Comparison of ENCODE assay signal across 3 cellular contexts in genomic region chr2:66525609-66526008, GRCh38.
TF ChIP-seq lines count a peak whose summit lies in the region.

No MANE protein-coding gene starts in this region.

TF ChIP-seq in SK-N-SH treated with all-trans-retinoic acid at 6 μM for 48 hours, 23 proteins besides CTCF, POLR2A, EP300 and RAD21 (continued from another document):
- TF ChIP-seq CREB5 (CRISPR knock-in tag; IDR thresholded peaks at IDR 0.05; ENCODE audit: low read depth) (no peak), POU6F1 (CRISPR knock-in tag; IDR thresholded peaks at IDR 0.05; ENCODE audit: borderline replicate concordance, low read depth) (no peak), SNAI2 (CRISPR knock-in tag; IDR thresholded peaks at IDR 0.05) (no peak), TSHZ2 (CRISPR knock-in tag; IDR thresholded peaks at IDR 0.05) (no peak), ISL1 (CRISPR knock-in tag; IDR thresholded peaks at IDR 0.05) (no peak), ZFP30 (CRISPR knock-in tag; IDR thresholded peaks at IDR 0.05) (no peak), RARB (CRISPR knock-in tag; IDR thresholded peaks at IDR 0.05) (no peak), TCF4 (CRISPR knock-in tag; IDR thresholded peaks at IDR 0.05; ENCODE audit: borderline replicate concordance) (no peak), PPARA (CRISPR knock-in tag; IDR thresholded peaks at IDR 0.05; ENCODE audit: borderline replicate concordance) (no peak), TOX (CRISPR knock-in tag; IDR thresholded peaks at IDR 0.05; ENCODE audit: borderline replicate concordance) (no peak)

TF ChIP-seq in SK-N-SH, 30 proteins besides CTCF, POLR2A, EP300 and RAD21 (continued from another document):
- TF ChIP-seq ZBTB33 (IDR thresholded peaks at IDR 0.05; ENCODE audit: borderline replicate concordance, low read depth) (no peak), MEF2A (IDR thresholded peaks at IDR 0.05; ENCODE audit: borderline replicate concordance, low read depth) (no peak), FOXM1 (IDR thresholded peaks at IDR 0.05; ENCODE audit: low read depth) (no peak), SMC3 (IDR thresholded peaks at IDR 0.05; ENCODE audit: low read depth, low read length) (no peak), CHD2 (IDR thresholded peaks at IDR 0.05; ENCODE audit: low read length, partially characterized antibody) (no peak), TEAD4 (IDR thresholded peaks at IDR 0.05; ENCODE audit: borderline replicate concordance, insufficient read depth) (no peak), POLR2AphosphoS5 (IDR thresholded peaks at IDR 0.05; ENCODE audit: low read depth, low read length) (no peak)

TF ChIP-seq in H1, 55 proteins besides CTCF, POLR2A, EP300 and RAD21 (continued from another document):
- TF ChIP-seq KDM4A (IDR thresholded peaks at IDR 0.05; ENCODE audit: low read depth, low read length, severe bottlenecking) (no peak), SIRT6 (IDR thresholded peaks at IDR 0.05; ENCODE audit: low read length) (no peak), SRF (IDR thresholded peaks at IDR 0.05; ENCODE audit: low read depth, low read length) (no peak), USF2 (IDR thresholded peaks at IDR 0.05; ENCODE audit: low read length) (no peak), YY1 (IDR thresholded peaks at IDR 0.05; ENCODE audit: low read depth, low read length) (no peak), CEBPB (IDR thresholded peaks at IDR 0.05; ENCODE audit: low read depth, low read length) (no peak), RNF2 (IDR thresholded peaks at IDR 0.05; ENCODE audit: borderline replicate concordance, low read depth, low read length, missing control alignments, poor library complexity, severe bottlenecking) (no peak), TAF7 (optimal IDR thresholded peaks at IDR 0.05; ENCODE audit: borderline replicate concordance, low read depth, low read length) (no peak), CTBP2 (IDR thresholded peaks at IDR 0.05; ENCODE audit: borderline replicate concordance, insufficient read depth, insufficient read length, low read length) (no peak), ASH2L (IDR thresholded peaks at IDR 0.05; ENCODE audit: low read length) (no peak), MAFK (IDR thresholded peaks at IDR 0.05; ENCODE audit: low read depth, low read length) (no peak), BRCA1 (IDR thresholded peaks at IDR 0.05; ENCODE audit: low read depth, low read length) (no peak), KDM5A (IDR thresholded peaks at IDR 0.05; ENCODE audit: low read length) (no peak)
